ENCODE assay signal across 9 cellular contexts in the genomic region with DNA sequence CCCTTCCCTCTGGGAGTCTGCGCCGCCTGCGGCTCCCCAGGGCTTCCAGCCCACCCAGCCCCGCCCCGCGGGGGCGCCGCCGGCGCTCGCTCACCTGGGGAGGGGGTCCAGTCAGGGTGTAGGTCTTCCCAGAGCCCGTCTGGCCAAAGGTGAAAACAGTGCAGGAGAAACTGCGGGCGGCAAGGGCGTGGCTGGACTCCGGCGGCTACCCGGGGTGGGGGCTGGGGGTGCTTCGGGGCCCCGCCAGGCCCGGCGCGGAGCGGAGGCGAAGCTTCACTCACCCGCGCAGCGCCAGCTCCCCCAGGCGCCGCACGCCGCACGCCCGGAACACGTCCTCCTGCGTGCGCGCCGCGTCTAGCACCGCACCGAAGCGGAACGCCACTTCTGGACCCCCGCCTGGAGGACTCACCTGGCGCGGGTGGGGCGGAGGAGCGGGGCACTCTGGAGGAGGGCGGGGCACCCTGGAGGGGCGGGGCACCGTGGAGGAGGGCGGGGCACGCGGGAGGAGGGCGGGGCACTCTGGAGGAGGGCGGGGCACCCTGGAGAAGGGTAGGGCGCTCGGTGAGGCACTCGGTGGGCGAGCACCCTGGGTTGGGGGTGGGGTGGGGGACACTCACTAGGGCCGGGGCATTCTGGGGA. TPM values are rescaled to one million over a fixed set of nuclear protein-coding genes. Genes with fewer than 3 reads are reported as not detected.
DNase-seq lines count a peak whose midpoint lies in the region; ATAC-seq, FAIRE-seq and TF ChIP-seq lines count a peak whose summit lies in the region.
"Had no signal": no experiment of that assay in that cellular context is flagged by ENCODE, and none has a peak within 500 bp of the region (broad histone marks: within the 10 kb centered on the region; RNA-seq: fewer than 3 reads in every experiment).

No MANE protein-coding gene starts in this region.

- peaks cover 3% of the 10 kb centered on the region in 2 donors for H3K36me3 Mint-ChIP-seq in stimulated activated naive B cell treated with anti-CD40 and anti-IgM and Interleukin-4, amounts not matched to agents 10 μg/mL and 1 μg/mL and 100 μg/mL, for 72 hours

- peak in 1 of 3 donors; percentile 42 for TF ChIP-seq POLR2A in body of pancreas (IDR thresholded peaks at IDR 0.05)
- no peak for TF ChIP-seq POLR2A in GM12891 (IDR thresholded peaks at IDR 0.05; ENCODE audit: low read depth, low read length)

- peaks cover 55% of the 10 kb centered on the region for H3K4me1 ChIP-seq in body of pancreas

- H3K9me3 ChIP-seq in AG04450 (ENCODE audit: control insufficient read depth, insufficient read depth, low read length) = peaks cover 16% of the 10 kb centered on the region
- no peaks in the 10 kb centered on the region for H3K9me3 ChIP-seq in body of pancreas

- H3K27ac Mint-ChIP-seq in stimulated activated naive B cell treated with anti-CD40 and anti-IgM and Interleukin-4, amounts not matched to agents 10 μg/mL and 1 μg/mL and 100 μg/mL, for 72 hours = no peak overlapping the region

- peaks cover 0 to 1% of the 10 kb centered on the region in 2 donors for H3K36me3 ChIP-seq in body of pancreas (replicated peaks in 1 of 2; ENCODE audit: insufficient read depth in 1 of 2, low read depth in 2 of 2)

- WGBS in body of pancreas, 2 donors = 1% methylated on average over 56 of the region's 62 CpGs; no CpG with 5 or more reads in 1 of the 2 donors

- DNase-seq in AG04450 (ENCODE audit: low read depth, low spot score) (no peak), HuH-7 (ENCODE audit: low spot score) (peak; percentile 75), body of pancreas (peak in 3 of 4 donors; percentile 68 to 80 (median 80)), kidney tubule cell (ENCODE audit: low spot score) (peak; percentile 86), GM12891 (ENCODE audit: insufficient read length, low spot score) (no peak), HK-2 (ENCODE audit: unreplicated experiment) (no peak)
- no peak for DNase-seq in stimulated activated naive B cell treated with anti-CD40 and anti-IgM and Interleukin-4, amounts not matched to agents 10 μg/mL and 1 μg/mL and 100 μg/mL, for 72 hours

- H3K27ac ChIP-seq in AG04450 (ENCODE audit: low read depth, low read length) = no peak overlapping the region
- H3K27ac ChIP-seq in body of pancreas = peak overlapping the region; percentile 75 to 94 (median 84)

- H3K9me3 Mint-ChIP-seq in stimulated activated naive B cell treated with anti-CD40 and anti-IgM and Interleukin-4, amounts not matched to agents 10 μg/mL and 1 μg/mL and 100 μg/mL, for 72 hours = peaks cover 3 to 11% of the 10 kb centered on the region in 2 donors

- peaks cover 33% of the 10 kb centered on the region for H3K27me3 ChIP-seq in AG04450 (ENCODE audit: control insufficient read depth, insufficient read depth, low read length)
- no peaks in the 10 kb centered on the region for H3K27me3 ChIP-seq in body of pancreas

- peak overlapping the region; percentile 50 to 68 for H3K4me3 Mint-ChIP-seq in stimulated activated naive B cell treated with anti-CD40 and anti-IgM and Interleukin-4, amounts not matched to agents 10 μg/mL and 1 μg/mL and 100 μg/mL, for 72 hours

- CTCF ChIA-PET in AG04450 (lab: Charles Lee) = interaction anchor here (1.3 to 6.2 kb wide), 2 partner anchors 10 to 192 kb away, joined by 4 to 25 read pairs; no protein-coding TSS in a partner anchor

- POLR2A ChIA-PET in AG04450 (lab: Yijun Ruan, JAX) = no interaction called here

- no peak for FAIRE-seq in GM12891 (lab: Jason Lieb, UNC)
- FAIRE-seq: GM18507 had no signal

- ATAC-seq in body of pancreas = peak; percentile 75
- ATAC-seq in stimulated activated naive B cell treated with anti-CD40 and anti-IgM and Interleukin-4, amounts not matched to agents 10 μg/mL and 1 μg/mL and 100 μg/mL, for 72 hours (replicated peaks) = peak; percentile 69 to 79
- ATAC-seq in GM19023 (IDR thresholded peaks at IDR 0.05; ENCODE audit: unreplicated experiment) = no peak

- H3K4me3 ChIP-seq in AG04450 (ENCODE audit: low read depth, low read length) = peak overlapping the region; percentile 44; the same call in 1 of the 2 replicates
- peak overlapping the region; percentile 51 to 64 for H3K4me3 ChIP-seq in body of pancreas

- peaks cover 52 to 63% of the 10 kb centered on the region in 2 donors for H3K27me3 Mint-ChIP-seq in stimulated activated naive B cell treated with anti-CD40 and anti-IgM and Interleukin-4, amounts not matched to agents 10 μg/mL and 1 μg/mL and 100 μg/mL, for 72 hours

- H3K4me1 Mint-ChIP-seq in stimulated activated naive B cell treated with anti-CD40 and anti-IgM and Interleukin-4, amounts not matched to agents 10 μg/mL and 1 μg/mL and 100 μg/mL, for 72 hours = peaks cover 9 to 18% of the 10 kb centered on the region in 2 donors

- intact Hi-C loops in body of pancreas (cut with DNase I) = no loop called here

- TF ChIP-seq CTCF in AG04450 (IDR thresholded peaks at IDR 0.05; ENCODE audit: low read depth, low read length) (no peak), body of pancreas (IDR thresholded peaks at IDR 0.05) (no peak)

TF ChIP-seq in GM12891, 5 proteins besides CTCF, POLR2A, EP300 and RAD21:
- TF ChIP-seq POLR2AphosphoS5 (IDR thresholded peaks at IDR 0.05; ENCODE audit: low read depth, low read length) = no peak
- TF ChIP-seq TAF1 (IDR thresholded peaks at IDR 0.05; ENCODE audit: low read depth, low read length) = no peak
- no peak for TF ChIP-seq PAX5 (IDR thresholded peaks at IDR 0.05; ENCODE audit: insufficient read depth, low read length, severe bottlenecking)
- no peak for TF ChIP-seq POU2F2 (IDR thresholded peaks at IDR 0.05; ENCODE audit: low read depth, low read length)
- no peak for TF ChIP-seq SPI1 (IDR thresholded peaks at IDR 0.05; ENCODE audit: low read depth, low read length)

RNA-seq across cellular contexts. Expression of gene KIF12, which starts 1.0 kb away (rescaled TPM):
- polyA plus RNA-seq in AG04450 (2011; rRNA removed) = not detected in 2 replicates
- not detected in 2 replicates for polyA minus RNA-seq in AG04450 (2011; rRNA and poly(A)+ RNA removed)
- total RNA-seq in body of pancreas = 100 to 1,000 TPM; 135 to 249 TPM
- not detected for polyA plus RNA-seq in GM12891 (2012; ENCODE audit: low read depth, missing spikeins)

RNA-seq across cellular contexts. Expression of gene AMBP, which starts 20.0 kb away (rescaled TPM):
- 0.67 and 0.74 TPM in 2 replicates for polyA plus RNA-seq in AG04450 (2011; rRNA removed)
- polyA minus RNA-seq in AG04450 (2011; rRNA and poly(A)+ RNA removed) = 0.22 TPM in 1 of 2 replicates, not detected in the other
- 100 to 1,000 TPM in 1 of 2 donors, 10 to 100 TPM in 1; 53.4 to 307 TPM for total RNA-seq in body of pancreas
- polyA plus RNA-seq in GM12891 (2012; ENCODE audit: low read depth, missing spikeins) = not detected

RNA-seq across cellular contexts. Expression of gene COL27A1, which starts 57.2 kb away (rescaled TPM):
- polyA plus RNA-seq in AG04450 (2011; rRNA removed) = 8.5 and 10.0 TPM in 2 replicates
- 10.4 and 12.9 TPM in 2 replicates for polyA minus RNA-seq in AG04450 (2011; rRNA and poly(A)+ RNA removed)
- total RNA-seq in body of pancreas = 10 to 100 TPM; 24.1 to 58.0 TPM
- polyA plus RNA-seq in GM12891 (2012; ENCODE audit: low read depth, missing spikeins) = 0.09 TPM

Comparison
In these comparisons a context has a peak if more than half of its experiments do, and no peak if none do; other contexts are left out.
1. DNase-seq: peak in HuH-7 (single experiment), body of pancreas (3 of 4) and kidney tubule cell (single experiment); none in AG04450 (single experiment), stimulated activated naive B cell treated with anti-CD40 and anti-IgM and Interleukin-4, amounts not matched to agents 10 μg/mL and 1 μg/mL and 100 μg/mL, for 72 hours (single experiment), GM12891 (single experiment) and HK-2 (single experiment).